In genomic region chr4:26867914-26868684, GRCh38 we compare ENCODE assay signal across 14 cellular contexts. TPM values are rescaled to one million over a fixed set of nuclear protein-coding genes. Genes with fewer than 3 reads are reported as not detected.
A peak's percentile ranks its signal among the peaks of the same experiment; 100 is the strongest.
DNase-seq lines count a peak whose midpoint lies in the region; FAIRE-seq and TF ChIP-seq lines count a peak whose summit lies in the region.
"Had no signal": no experiment of that assay in that cellular context is flagged by ENCODE, and none has a peak within 500 bp of the region (broad histone marks: within the 10 kb centered on the region; RNA-seq: fewer than 3 reads in every experiment).

No MANE protein-coding gene starts in this region.

- H3K36me3 ChIP-seq in OCI-LY3 (replicated peaks; ENCODE audit: low read depth, low read length) = no peaks in the 10 kb centered on the region
- no peaks in the 10 kb centered on the region for H3K36me3 ChIP-seq in endothelial cell of umbilical vein (ENCODE audit: control insufficient read depth in 2 of 2, extremely low read depth in 1 of 2, insufficient read depth in 2 of 2, low read length in 2 of 2)
- peaks cover 0 to 7% of the 10 kb centered on the region in 2 donors for H3K36me3 ChIP-seq in neuronal stem cell (replicated peaks in 1 of 2; ENCODE audit: control insufficient read depth in 2 of 2, insufficient read depth in 2 of 2, low read length in 2 of 2)

- POLR2A ChIA-PET in endothelial cell of umbilical vein (lab: Charles Lee) = no interaction called here

- H2BK5ac ChIP-seq in neuronal stem cell (ENCODE audit: low read length) = no peak overlapping the region

- no peak for FAIRE-seq in endothelial cell of umbilical vein (lab: Jason Lieb, UNC)
- FAIRE-seq: A204.1 had no signal

- H3K23ac ChIP-seq in neuronal stem cell (ENCODE audit: low read depth, low read length, poor library complexity) = no peak overlapping the region

- H3K4me1 Mint-ChIP-seq in T-helper 2 cell treated with Interferon-gamma antibody and Interleukin-4, amounts not matched to agents 5 μg/mL and 100 μg/mL, for 36 hours (ENCODE audit: low read depth) = peaks cover 55% of the 10 kb centered on the region

- no peak overlapping the region for H3K27ac Mint-ChIP-seq in T-helper 2 cell treated with Interferon-gamma antibody and Interleukin-4, amounts not matched to agents 5 μg/mL and 100 μg/mL, for 36 hours

- H3K27ac ChIP-seq in OCI-LY3 (ENCODE audit: low read length) = no peak overlapping the region
- no peak overlapping the region for H3K27ac ChIP-seq in endothelial cell of umbilical vein (ENCODE audit: insufficient read depth, low read depth, low read length)
- H3K27ac ChIP-seq in neuronal stem cell (replicated peaks; ENCODE audit: low read length) = no peak overlapping the region

- no peak overlapping the region for H3K14ac ChIP-seq in neuronal stem cell (ENCODE audit: low read length)

- no peaks in the 10 kb centered on the region for H3K9me3 Mint-ChIP-seq in T-helper 2 cell treated with Interferon-gamma antibody and Interleukin-4, amounts not matched to agents 5 μg/mL and 100 μg/mL, for 36 hours

- WGBS in neuronal stem cell (ENCODE audit: extremely low coverage in 2 of 2, insufficient read length in 2 of 2, insufficient replicate concordance in 1 of 2), 2 donors = no CpG with 5 or more reads among the region's 3 CpGs

- no peak overlapping the region for H4K91ac ChIP-seq in neuronal stem cell (ENCODE audit: low read depth, low read length, poor library complexity)

- no TSS peak for BruUV-seq in endothelial cell of umbilical vein (replicated peaks; lab: Mats Ljungman, UMichigan)

- no peak overlapping the region for H4K8ac ChIP-seq in neuronal stem cell (ENCODE audit: low read depth, low read length)

- CTCF ChIA-PET in endothelial cell of umbilical vein (lab: Charles Lee) = interaction anchor here (1.3 kb wide), 1 partner anchor 18 kb away, joined by 3 read pairs; no protein-coding TSS in a partner anchor

- H2AK5ac ChIP-seq in neuronal stem cell (ENCODE audit: low read depth, low read length) = no peak overlapping the region

- no peak overlapping the region for H2BK120ac ChIP-seq in neuronal stem cell (ENCODE audit: low read depth, low read length)

- no peak overlapping the region for H3K18ac ChIP-seq in neuronal stem cell (ENCODE audit: low read length)

- peak overlapping the region; percentile 36 for H3K4me3 ChIP-seq in OCI-LY3 (ENCODE audit: low read length)
- H3K4me3 ChIP-seq in endothelial cell of umbilical vein (replicated peaks in 1 of 3; ENCODE audit: insufficient read depth in 1 of 3, low read depth in 1 of 3, low read length in 3 of 3) = no peak overlapping the region
- H3K4me3 ChIP-seq in neuronal stem cell (ENCODE audit: low read length in 2 of 2) = no peak overlapping the region

- H3K9me1 ChIP-seq in endothelial cell of umbilical vein (replicated peaks; ENCODE audit: control insufficient read depth, extremely low read depth, insufficient read depth, low read length) = no peaks in the 10 kb centered on the region

- H3K4me3 Mint-ChIP-seq in T-helper 2 cell treated with Interferon-gamma antibody and Interleukin-4, amounts not matched to agents 5 μg/mL and 100 μg/mL, for 36 hours = peak overlapping the region; percentile 30

- H3K27me3 Mint-ChIP-seq in T-helper 2 cell treated with Interferon-gamma antibody and Interleukin-4, amounts not matched to agents 5 μg/mL and 100 μg/mL, for 36 hours (ENCODE audit: low read depth) = no peaks in the 10 kb centered on the region

- H4K20me1 ChIP-seq in OCI-LY3 (ENCODE audit: insufficient read depth, low read length) = peaks cover 23% of the 10 kb centered on the region; the same call in 1 of the 2 replicates
- H4K20me1 ChIP-seq in endothelial cell of umbilical vein (replicated peaks; ENCODE audit: control insufficient read depth, extremely low read depth, insufficient read depth, low read length) = no peaks in the 10 kb centered on the region

- H3K79me2 ChIP-seq in OCI-LY3 (ENCODE audit: low read length) (peaks cover 48% of the 10 kb centered on the region), endothelial cell of umbilical vein (ENCODE audit: control insufficient read depth, insufficient read depth, low read length) (peaks cover 17% of the 10 kb centered on the region)

- no peak overlapping the region for H2AFZ ChIP-seq in OCI-LY3 (ENCODE audit: low read depth, low read length)
- peak overlapping the region; percentile 77 for H2AFZ ChIP-seq in endothelial cell of umbilical vein (ENCODE audit: low read depth, low read length)
- peak overlapping the region; percentile 51 for H2AFZ ChIP-seq in neuronal stem cell (ENCODE audit: low read length)

- no peak overlapping the region for H2BK12ac ChIP-seq in neuronal stem cell (ENCODE audit: low read length)

- no peaks in the 10 kb centered on the region for H3K9me3 ChIP-seq in OCI-LY3 (ENCODE audit: insufficient read depth, low read length)
- no peaks in the 10 kb centered on the region for H3K9me3 ChIP-seq in endothelial cell of umbilical vein (replicated peaks; ENCODE audit: control insufficient read depth, insufficient read depth, low read length)
- no peaks in the 10 kb centered on the region for H3K9me3 ChIP-seq in neuronal stem cell (replicated peaks in 1 of 2; ENCODE audit: control insufficient read depth in 2 of 2, insufficient read depth in 1 of 2, low read depth in 1 of 2, low read length in 2 of 2)

- peak overlapping the region; percentile 56 for H3K4me2 ChIP-seq in OCI-LY3 (ENCODE audit: low read length)
- peak overlapping the region; percentile 58 for H3K4me2 ChIP-seq in endothelial cell of umbilical vein (ENCODE audit: insufficient read depth, low read length)
- no peak overlapping the region for H3K4me2 ChIP-seq in neuronal stem cell (ENCODE audit: insufficient read depth, low read length, poor library complexity, severe bottlenecking)

- peaks cover 3% of the 10 kb centered on the region for H3K79me1 ChIP-seq in neuronal stem cell (ENCODE audit: low read depth, low read length)

- no peak overlapping the region for H3K4ac ChIP-seq in neuronal stem cell (ENCODE audit: low read length)

- H2BK15ac ChIP-seq in neuronal stem cell (ENCODE audit: low read length) = no peak overlapping the region

- intact Hi-C loops in endothelial cell of umbilical vein (cut with micrococcal nuclease) = no loop called here

- dilution Hi-C loops in endothelial cell of umbilical vein (cut with MboI; ENCODE audit: extremely low pct_ligation_motif_present, low sequenced_read_pairs) = no loop called here

- no peak for TF ChIP-seq POLR2A in endothelial cell of umbilical vein (IDR thresholded peaks at IDR 0.05; ENCODE audit: low read depth, low read length)

- peaks cover 36% of the 10 kb centered on the region for H3K4me1 ChIP-seq in OCI-LY3 (ENCODE audit: low read length)
- peaks cover 5% of the 10 kb centered on the region for H3K4me1 ChIP-seq in endothelial cell of umbilical vein (ENCODE audit: control insufficient read depth, extremely low read depth, insufficient read depth, low read length)
- H3K4me1 ChIP-seq in neuronal stem cell (ENCODE audit: control insufficient read depth in 2 of 2, insufficient read depth in 1 of 2, low read depth in 1 of 2, low read length in 2 of 2) = peaks cover 0 to 5% of the 10 kb centered on the region in 2 donors

- H3K9ac ChIP-seq in OCI-LY3 (ENCODE audit: low read length) = peak overlapping the region; percentile 17; the same call in 1 of the 2 replicates
- H3K9ac ChIP-seq in endothelial cell of umbilical vein (replicated peaks; ENCODE audit: extremely low read depth, insufficient read depth, low read length) = no peak overlapping the region
- no peak overlapping the region for H3K9ac ChIP-seq in neuronal stem cell (ENCODE audit: low read depth, low read length, poor library complexity)

- peaks cover 11% of the 10 kb centered on the region for H3K36me3 Mint-ChIP-seq in T-helper 2 cell treated with Interferon-gamma antibody and Interleukin-4, amounts not matched to agents 5 μg/mL and 100 μg/mL, for 36 hours (ENCODE audit: low read depth)

- DNase-seq in T-helper 2 cell treated with Interferon-gamma antibody and Interleukin-4, amounts not matched to agents 5 μg/mL and 100 μg/mL, for 36 hours (ENCODE audit: low spot score) = no peak
- no peak for DNase-seq in T-helper 2 cell
- DNase-seq in endothelial cell of umbilical vein (ENCODE audit: low read depth, low spot score) = peak; percentile 61
- no peak for DNase-seq in neuronal stem cell (ENCODE audit: low spot score)
- no peak for DNase-seq in GM19238 (ENCODE audit: insufficient read length, low spot score)
- DNase-seq in hypothalamus (lab: John Stamatoyannopoulos, UW) = no peak
- DNase-seq in NCI-H226 = no peak
- DNase-seq: activated effector memory CD4-positive, alpha-beta T cell treated with Interleukin-2 at 50 U/mL for 16 hours; DMS79 treated with DMSO at 0.1 percent for 48 hours; NCI-H1092; NK-92 treated with Interleukin-12 subunit alpha and Interleukin-12 subunit beta, amount 100 ng/mL, for 24 hours; T-helper 9 cell had no signal

- TF ChIP-seq CTCF in OCI-LY3 (IDR thresholded peaks at IDR 0.05; ENCODE audit: low read depth, low read length) (no peak), endothelial cell of umbilical vein (IDR thresholded peaks at IDR 0.05; ENCODE audit: extremely low read depth in 1 of 2, insufficient read depth in 1 of 2, low read depth in 1 of 2, low read length in 2 of 2) (no peak)

- H3K27me3 ChIP-seq in OCI-LY3 (ENCODE audit: low read depth, low read length) = no peaks in the 10 kb centered on the region
- no peaks in the 10 kb centered on the region for H3K27me3 ChIP-seq in endothelial cell of umbilical vein (ENCODE audit: control insufficient read depth in 2 of 2, insufficient read depth in 2 of 2, low read length in 2 of 2)
- no peaks in the 10 kb centered on the region for H3K27me3 ChIP-seq in neuronal stem cell (ENCODE audit: control insufficient read depth in 3 of 3, insufficient read depth in 3 of 3, low read depth in 1 of 3, low read length in 3 of 3)

TF ChIP-seq in endothelial cell of umbilical vein, 7 proteins besides CTCF, POLR2A, EP300 and RAD21 (continues in another document):
- no peak for TF ChIP-seq JUN (IDR thresholded peaks at IDR 0.05; ENCODE audit: borderline replicate concordance, insufficient read depth, insufficient read length, low read depth)
- no peak for TF ChIP-seq FOS (IDR thresholded peaks at IDR 0.05; ENCODE audit: borderline replicate concordance, insufficient read depth, low read length)
- TF ChIP-seq MAX (IDR thresholded peaks at IDR 0.05; ENCODE audit: insufficient read depth, insufficient read length) = no peak

RNA-seq across cellular contexts. Expression of gene STIM2, which starts 7.5 kb away (rescaled TPM):
- 21.2 and 23.6 TPM in 2 replicates for total RNA-seq in endothelial cell of umbilical vein
- polyA plus RNA-seq in endothelial cell of umbilical vein = 21.0 and 25.0 TPM in 2 replicates
- 10.8 and 11.2 TPM in 2 replicates for polyA plus RNA-seq in endothelial cell of umbilical vein (2011; cell fraction: cytosol; rRNA removed)
- polyA plus RNA-seq in endothelial cell of umbilical vein (2011; cell fraction: nucleus; rRNA removed) = 43.9 and 48.7 TPM in 2 replicates
- 9.6 and 13.1 TPM in 2 replicates for polyA plus RNA-seq in endothelial cell of umbilical vein (2012)
- polyA minus RNA-seq in endothelial cell of umbilical vein = 20.1 and 20.2 TPM in 2 replicates
- polyA minus RNA-seq in endothelial cell of umbilical vein (2011; cell fraction: cytosol; rRNA and poly(A)+ RNA removed) = 7.6 TPM
- 34.5 and 40.2 TPM in 2 replicates for polyA minus RNA-seq in endothelial cell of umbilical vein (2011; cell fraction: nucleus; rRNA and poly(A)+ RNA removed)
- 23.4 TPM for polyA plus RNA-seq in neuronal stem cell (2013, experiment 1 of 2)
- polyA plus RNA-seq in neuronal stem cell (2013, experiment 2 of 2) = 23.3 TPM
